In genomic region chr12:88001327-88001726, GRCh38 we compare ENCODE assay signal across 8 cellular contexts. TPM values are rescaled to one million over a fixed set of nuclear protein-coding genes. Genes with fewer than 3 reads are reported as not detected.
"Had no signal": no experiment of that assay in that cellular context is flagged by ENCODE, and none has a peak within 500 bp of the region (broad histone marks: within the 10 kb centered on the region; RNA-seq: fewer than 3 reads in every experiment).

No MANE protein-coding gene starts in this region.

- FAIRE-seq: HTR-8/SVneo had no signal

- DNase-seq: KBM-7, KG1 had no signal

- H3K27ac ChIP-seq: HL-60, KMS-11 had no signal

- H3K9ac ChIP-seq: KMS-11 had no signal

- H3K4me2 ChIP-seq: KMS-11 had no signal

RNA-seq across cellular contexts. Expression of gene C12orf50, which starts 27.9 kb away (rescaled TPM):
- total RNA-seq: HT-29, HT1080 had no signal
- polyA plus RNA-seq: IgD-negative memory B cell had no signal
